In genomic region chr2:55161295-55162210, GRCh38 we compare ENCODE assay signal across 12 cellular contexts.
DNase-seq lines count a peak whose midpoint lies in the region; ATAC-seq and TF ChIP-seq lines count a peak whose summit lies in the region.
"Had no signal": no experiment of that assay in that cellular context is flagged by ENCODE, and none has a peak within 500 bp of the region (broad histone marks: within the 10 kb centered on the region; RNA-seq: fewer than 3 reads in every experiment).

No MANE protein-coding gene starts in this region.

- TF ChIP-seq EP300 in neural cell (conservative IDR thresholded peaks at IDR 0.05; ENCODE audit: poor library complexity, severe bottlenecking): peak; percentile 84

- no peaks in the 10 kb centered on the region for H3K9me2 ChIP-seq in neural cell (ENCODE audit: insufficient read depth, low read length)

- H3K27me3 ChIP-seq in CD4-positive, CD25-positive, alpha-beta regulatory T cell (ENCODE audit: control insufficient read depth, insufficient read depth, low read length): no peaks in the 10 kb centered on the region
- H3K27me3 ChIP-seq in neural cell (ENCODE audit: insufficient read depth, low read depth, low read length): no peaks in the 10 kb centered on the region
- H3K27me3 ChIP-seq: gastroesophageal sphincter had no signal

- peaks cover 0 to 12% (median 6%) of the 10 kb centered on the region in 4 donors for H3K4me1 Mint-ChIP-seq in CD4-positive, CD25-positive, alpha-beta regulatory T cell
- peaks cover 86% of the 10 kb centered on the region for H3K4me1 Mint-ChIP-seq in dendritic cell treated with granulocyte-macrophage colony-stimulating factor and Interleukin-4, amounts not matched to agents 40 ng/mL and 50 ng/mL, for 4 days (ENCODE audit: low read depth)
- H3K4me1 Mint-ChIP-seq in activated T-helper 17 cell treated with anti-CD3 and anti-CD28 coated beads, Interleukin-2, amount 50 U/mL, for 72 hours: no peaks in the 10 kb centered on the region

- H3K4me1 ChIP-seq in CD4-positive, CD25-positive, alpha-beta regulatory T cell (ENCODE audit: control insufficient read depth, insufficient read depth, low read length, poor library complexity, severe bottlenecking): no peaks in the 10 kb centered on the region

- no peak overlapping the region for H2AFZ ChIP-seq in neural cell (ENCODE audit: low read depth, low read length)

- TF ChIP-seq RAD21 in neural cell (conservative IDR thresholded peaks at IDR 0.05): peak; percentile 19

- no peaks in the 10 kb centered on the region for H3K36me3 ChIP-seq in CD4-positive, CD25-positive, alpha-beta regulatory T cell (ENCODE audit: control insufficient read depth, insufficient read depth, low read length)
- no peaks in the 10 kb centered on the region for H3K36me3 ChIP-seq in neural cell (ENCODE audit: insufficient read depth, low read length)
- H3K36me3 ChIP-seq: gastroesophageal sphincter had no signal

- H3K9me3 ChIP-seq in CD4-positive, CD25-positive, alpha-beta regulatory T cell (ENCODE audit: control insufficient read depth in 2 of 2, low read length in 2 of 2): no peaks in the 10 kb centered on the region
- no peaks in the 10 kb centered on the region for H3K9me3 ChIP-seq in neural cell (ENCODE audit: low read length)
- H3K9me3 ChIP-seq: gastroesophageal sphincter had no signal

- H3K27ac ChIP-seq in CD4-positive, CD25-positive, alpha-beta regulatory T cell (ENCODE audit: insufficient read depth, low read length, poor library complexity, severe bottlenecking): no peak overlapping the region
- H3K27ac ChIP-seq in neural cell (ENCODE audit: low read length): peak overlapping the region; percentile 85
- H3K27ac ChIP-seq: gastroesophageal sphincter had no signal

- H3K4me2 ChIP-seq in neural cell (ENCODE audit: low read length): no peak overlapping the region

- no peaks in the 10 kb centered on the region for H3K9me3 Mint-ChIP-seq in CD4-positive, CD25-positive, alpha-beta regulatory T cell
- no peaks in the 10 kb centered on the region for H3K9me3 Mint-ChIP-seq in dendritic cell treated with granulocyte-macrophage colony-stimulating factor and Interleukin-4, amounts not matched to agents 40 ng/mL and 50 ng/mL, for 4 days
- H3K9me3 Mint-ChIP-seq in activated T-helper 17 cell treated with anti-CD3 and anti-CD28 coated beads, Interleukin-2, amount 50 U/mL, for 72 hours: no peaks in the 10 kb centered on the region
- H3K9me3 Mint-ChIP-seq: activated naive CD8-positive, alpha-beta T cell treated with anti-CD3 and anti-CD28 coated beads, Interleukin-2, amount 10 ng/mL, durations not matched to agents 7 days and 5 days; nephron progenitor cell had no signal

- H3F3A ChIP-seq in neural cell (ENCODE audit: insufficient read depth, low read length, poor library complexity, severe bottlenecking): peaks cover 5% of the 10 kb centered on the region

- peak overlapping the region in 2 of 3 donors; percentile 10 to 61 for H3K27ac Mint-ChIP-seq in CD4-positive, CD25-positive, alpha-beta regulatory T cell
- no peak overlapping the region for H3K27ac Mint-ChIP-seq in dendritic cell treated with granulocyte-macrophage colony-stimulating factor and Interleukin-4, amounts not matched to agents 40 ng/mL and 50 ng/mL, for 4 days
- H3K27ac Mint-ChIP-seq in activated T-helper 17 cell treated with anti-CD3 and anti-CD28 coated beads, Interleukin-2, amount 50 U/mL, for 72 hours: no peak overlapping the region
- H3K27ac Mint-ChIP-seq: activated naive CD8-positive, alpha-beta T cell treated with anti-CD3 and anti-CD28 coated beads, Interleukin-2, amount 10 ng/mL, durations not matched to agents 7 days and 5 days; nephron progenitor cell had no signal

- no peak for DNase-seq in CD4-positive, CD25-positive, alpha-beta regulatory T cell
- peak; percentile 51 for DNase-seq in NCI-H2171 treated with DMSO at 0.1 percent for 48 hours (lab: John Stamatoyannopoulos, UW)
- DNase-seq: activated naive CD8-positive, alpha-beta T cell treated with anti-CD3 and anti-CD28 coated beads, Interleukin-2, amount 10 ng/mL, durations not matched to agents 7 days and 5 days; Right ventricle myocardium superior had no signal

- TF ChIP-seq CTCF in neural cell (IDR thresholded peaks at IDR 0.05; ENCODE audit: poor library complexity, severe bottlenecking): no peak

- no peaks in the 10 kb centered on the region for H3K79me2 ChIP-seq in neural cell (replicated peaks; ENCODE audit: insufficient read depth, low read length)

- intact Hi-C loops in dendritic cell treated with granulocyte-macrophage colony-stimulating factor and Interleukin-4, amounts not matched to agents 40 ng/mL and 50 ng/mL, for 4 days (cut with micrococcal nuclease): no loop called here

- no peak overlapping the region for H3K4me3 ChIP-seq in CD4-positive, CD25-positive, alpha-beta regulatory T cell (ENCODE audit: low read depth, low read length)
- H3K4me3 ChIP-seq in neural cell (ENCODE audit: low read length): peak overlapping the region; percentile 42
- H3K4me3 ChIP-seq: gastroesophageal sphincter had no signal

- H3K9ac ChIP-seq in neural cell (ENCODE audit: low read length): peak overlapping the region; percentile 57

- no peaks in the 10 kb centered on the region for H4K20me1 ChIP-seq in neural cell (ENCODE audit: insufficient read depth)

- no peak for ATAC-seq in CD4-positive, CD25-positive, alpha-beta regulatory T cell (ENCODE audit: low read depth in 2 of 2)
- no peak for ATAC-seq in HG03159 (IDR thresholded peaks at IDR 0.05; ENCODE audit: unreplicated experiment)
- ATAC-seq in HG03378 (IDR thresholded peaks at IDR 0.05; ENCODE audit: unreplicated experiment): no peak
- ATAC-seq in activated T-helper 17 cell treated with anti-CD3 and anti-CD28 coated beads, Interleukin-2, amount 50 U/mL, for 72 hours (replicated peaks): no peak
- no peak for ATAC-seq in GM21717 (IDR thresholded peaks at IDR 0.05; ENCODE audit: unreplicated experiment)
- ATAC-seq: gastroesophageal sphincter had no signal

- no peaks in the 10 kb centered on the region for H3K36me3 Mint-ChIP-seq in CD4-positive, CD25-positive, alpha-beta regulatory T cell
- H3K36me3 Mint-ChIP-seq in dendritic cell treated with granulocyte-macrophage colony-stimulating factor and Interleukin-4, amounts not matched to agents 40 ng/mL and 50 ng/mL, for 4 days (ENCODE audit: low read depth): no peaks in the 10 kb centered on the region
- H3K36me3 Mint-ChIP-seq in activated T-helper 17 cell treated with anti-CD3 and anti-CD28 coated beads, Interleukin-2, amount 50 U/mL, for 72 hours (ENCODE audit: low read depth): no peaks in the 10 kb centered on the region
- H3K36me3 Mint-ChIP-seq: activated naive CD8-positive, alpha-beta T cell treated with anti-CD3 and anti-CD28 coated beads, Interleukin-2, amount 10 ng/mL, durations not matched to agents 7 days and 5 days had no signal

- no peak overlapping the region for H3K4me3 Mint-ChIP-seq in CD4-positive, CD25-positive, alpha-beta regulatory T cell
- peak overlapping the region; percentile 18 for H3K4me3 Mint-ChIP-seq in dendritic cell treated with granulocyte-macrophage colony-stimulating factor and Interleukin-4, amounts not matched to agents 40 ng/mL and 50 ng/mL, for 4 days
- H3K4me3 Mint-ChIP-seq in activated T-helper 17 cell treated with anti-CD3 and anti-CD28 coated beads, Interleukin-2, amount 50 U/mL, for 72 hours: no peak overlapping the region
- H3K4me3 Mint-ChIP-seq: activated naive CD8-positive, alpha-beta T cell treated with anti-CD3 and anti-CD28 coated beads, Interleukin-2, amount 10 ng/mL, durations not matched to agents 7 days and 5 days; nephron progenitor cell had no signal

- H3K27me3 Mint-ChIP-seq in CD4-positive, CD25-positive, alpha-beta regulatory T cell: no peaks in the 10 kb centered on the region
- no peaks in the 10 kb centered on the region for H3K27me3 Mint-ChIP-seq in dendritic cell treated with granulocyte-macrophage colony-stimulating factor and Interleukin-4, amounts not matched to agents 40 ng/mL and 50 ng/mL, for 4 days
- H3K27me3 Mint-ChIP-seq in activated T-helper 17 cell treated with anti-CD3 and anti-CD28 coated beads, Interleukin-2, amount 50 U/mL, for 72 hours: no peaks in the 10 kb centered on the region
- H3K27me3 Mint-ChIP-seq: activated naive CD8-positive, alpha-beta T cell treated with anti-CD3 and anti-CD28 coated beads, Interleukin-2, amount 10 ng/mL, durations not matched to agents 7 days and 5 days had no signal

TF ChIP-seq in neural cell, 6 proteins besides CTCF, POLR2A, EP300 and RAD21:
- TF ChIP-seq REST (IDR thresholded peaks at IDR 0.05; ENCODE audit: borderline replicate concordance): peak; percentile 39
- TF ChIP-seq TAF1 (IDR thresholded peaks at IDR 0.05; ENCODE audit: low read depth): no peak
- peak; percentile 25 for TF ChIP-seq SMC3 (conservative IDR thresholded peaks at IDR 0.05; ENCODE audit: poor library complexity)
- no peak for TF ChIP-seq EZH2 (IDR thresholded peaks at IDR 0.05; ENCODE audit: borderline replicate concordance, insufficient read depth, low read length, poor library complexity, severe bottlenecking)
- TF ChIP-seq POLR2AphosphoS5 (IDR thresholded peaks at IDR 0.05): peak; percentile 21
- no peak for TF ChIP-seq MXI1 (conservative IDR thresholded peaks at IDR 0.05; ENCODE audit: poor library complexity, severe bottlenecking)

Comparison
In these comparisons a context has a peak if more than half of its experiments do, and no peak if none do; other contexts are left out.
1. H3K27ac Mint-ChIP-seq: peak in CD4-positive, CD25-positive, alpha-beta regulatory T cell (2 of 3); none in dendritic cell treated with granulocyte-macrophage colony-stimulating factor and Interleukin-4, amounts not matched to agents 40 ng/mL and 50 ng/mL, for 4 days (single experiment) and activated T-helper 17 cell treated with anti-CD3 and anti-CD28 coated beads, Interleukin-2, amount 50 U/mL, for 72 hours (single experiment).